ENCODE assay signal across 2 cellular contexts in genomic region chr15:64791401-64791800, GRCh38.
TF ChIP-seq lines count a peak whose summit lies in the region.

No MANE protein-coding gene starts in this region.

TF ChIP-seq in WTC11, 78 proteins besides CTCF, POLR2A, EP300 and RAD21:
- no peak for TF ChIP-seq AFF4 (CRISPR knock-in tag; IDR thresholded peaks at IDR 0.05; ENCODE audit: borderline replicate concordance)
- no peak for TF ChIP-seq TEAD1 (CRISPR knock-in tag; IDR thresholded peaks at IDR 0.05)
- TF ChIP-seq FOXJ3 (CRISPR knock-in tag; IDR thresholded peaks at IDR 0.05; ENCODE audit: borderline replicate concordance): no peak
- TF ChIP-seq TCF7 (CRISPR knock-in tag; IDR thresholded peaks at IDR 0.05; ENCODE audit: low read depth): no peak
- no peak for TF ChIP-seq ATF3 (CRISPR knock-in tag; conservative IDR thresholded peaks at IDR 0.05)
- no peak for TF ChIP-seq ZNF281 (CRISPR knock-in tag; IDR thresholded peaks at IDR 0.05)
- no peak for TF ChIP-seq JAZF1 (CRISPR knock-in tag; IDR thresholded peaks at IDR 0.05)
- no peak for TF ChIP-seq EMX1 (CRISPR knock-in tag; IDR thresholded peaks at IDR 0.05)
- TF ChIP-seq FOXP1 (CRISPR knock-in tag; IDR thresholded peaks at IDR 0.05; ENCODE audit: borderline replicate concordance): no peak
- no peak for TF ChIP-seq NR3C1 (CRISPR knock-in tag; conservative IDR thresholded peaks at IDR 0.05; ENCODE audit: low read depth)

TF ChIP-seq in HepG2, 621 proteins besides CTCF, POLR2A, EP300 and RAD21:
- TF ChIP-seq EHMT2 (IDR thresholded peaks at IDR 0.05; ENCODE audit: borderline replicate concordance, low read depth, low read length) (no peak), RBFOX2 (IDR thresholded peaks at IDR 0.05; ENCODE audit: low read depth, low read length) (no peak), NONO (IDR thresholded peaks at IDR 0.05) (no peak), NONO (CRISPR knock-in tag; conservative IDR thresholded peaks at IDR 0.05) (no peak), ZNF792 (CRISPR knock-in tag; IDR thresholded peaks at IDR 0.05) (no peak), ATM (IDR thresholded peaks at IDR 0.05; ENCODE audit: borderline replicate concordance) (no peak), ARHGAP35 (CRISPR knock-in tag; IDR thresholded peaks at IDR 0.05; ENCODE audit: borderline replicate concordance) (no peak), ASH2L (IDR thresholded peaks at IDR 0.05; ENCODE audit: insufficient read length, low read depth, low read length) (no peak)
